Comparison of ENCODE assay signal across 1 cellular context in the genomic region with DNA sequence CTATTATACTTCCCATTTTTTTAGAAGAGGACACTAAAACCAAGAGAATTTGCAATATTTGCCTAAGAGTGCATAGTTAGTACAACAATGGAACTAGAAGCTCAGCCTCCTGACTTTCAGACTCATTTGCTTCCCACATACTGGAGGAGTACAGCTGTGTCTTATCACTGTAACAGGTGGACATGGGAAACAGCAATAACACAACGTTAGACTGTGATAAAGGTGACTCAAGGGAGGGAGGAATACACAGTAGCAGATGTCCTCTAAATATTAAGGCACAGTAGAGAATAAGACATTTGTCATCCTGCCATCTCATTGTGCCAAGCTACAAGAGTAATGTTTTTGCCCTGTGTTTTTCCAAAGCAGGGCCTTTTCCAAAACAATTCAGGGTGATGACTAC.
A peak's percentile ranks its signal among the peaks of the same experiment; 100 is the strongest.
TF ChIP-seq lines count a peak whose summit lies in the region.

No MANE protein-coding gene starts in this region.

TF ChIP-seq in K562, 482 proteins besides CTCF, POLR2A, EP300 and RAD21 (continued from another document and continues in another):
- TF ChIP-seq, protein P1, sequence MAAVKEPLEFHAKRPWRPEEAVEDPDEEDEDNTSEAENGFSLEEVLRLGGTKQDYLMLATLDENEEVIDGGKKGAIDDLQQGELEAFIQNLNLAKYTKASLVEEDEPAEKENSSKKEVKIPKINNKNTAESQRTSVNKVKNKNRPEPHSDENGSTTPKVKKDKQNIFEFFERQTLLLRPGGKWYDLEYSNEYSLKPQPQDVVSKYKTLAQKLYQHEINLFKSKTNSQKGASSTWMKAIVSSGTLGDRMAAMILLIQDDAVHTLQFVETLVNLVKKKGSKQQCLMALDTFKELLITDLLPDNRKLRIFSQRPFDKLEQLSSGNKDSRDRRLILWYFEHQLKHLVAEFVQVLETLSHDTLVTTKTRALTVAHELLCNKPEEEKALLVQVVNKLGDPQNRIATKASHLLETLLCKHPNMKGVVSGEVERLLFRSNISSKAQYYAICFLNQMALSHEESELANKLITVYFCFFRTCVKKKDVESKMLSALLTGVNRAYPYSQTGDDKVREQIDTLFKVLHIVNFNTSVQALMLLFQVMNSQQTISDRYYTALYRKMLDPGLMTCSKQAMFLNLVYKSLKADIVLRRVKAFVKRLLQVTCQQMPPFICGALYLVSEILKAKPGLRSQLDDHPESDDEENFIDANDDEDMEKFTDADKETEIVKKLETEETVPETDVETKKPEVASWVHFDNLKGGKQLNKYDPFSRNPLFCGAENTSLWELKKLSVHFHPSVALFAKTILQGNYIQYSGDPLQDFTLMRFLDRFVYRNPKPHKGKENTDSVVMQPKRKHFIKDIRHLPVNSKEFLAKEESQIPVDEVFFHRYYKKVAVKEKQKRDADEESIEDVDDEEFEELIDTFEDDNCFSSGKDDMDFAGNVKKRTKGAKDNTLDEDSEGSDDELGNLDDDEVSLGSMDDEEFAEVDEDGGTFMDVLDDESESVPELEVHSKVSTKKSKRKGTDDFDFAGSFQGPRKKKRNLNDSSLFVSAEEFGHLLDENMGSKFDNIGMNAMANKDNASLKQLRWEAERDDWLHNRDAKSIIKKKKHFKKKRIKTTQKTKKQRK (IDR thresholded peaks at IDR 0.05; ENCODE audit: borderline replicate concordance, low read depth, low read length) = no peak
- TF ChIP-seq HCFC1 (IDR thresholded peaks at IDR 0.05; ENCODE audit: low read depth, low read length) = no peak
- no peak for TF ChIP-seq NBN (IDR thresholded peaks at IDR 0.05; ENCODE audit: low read depth)
- no peak for TF ChIP-seq HMGN3 (IDR thresholded peaks at IDR 0.05; ENCODE audit: borderline replicate concordance, extremely low read depth, insufficient read length, low read depth, low read length)
- no peak for TF ChIP-seq BMI1 (IDR thresholded peaks at IDR 0.05; ENCODE audit: low read length)
- peak; percentile 97 for TF ChIP-seq MEIS2 (IDR thresholded peaks at IDR 0.05; ENCODE audit: partially characterized antibody)
- no peak for TF ChIP-seq NR2C1 (IDR thresholded peaks at IDR 0.05)
- peak; percentile 55 for TF ChIP-seq NR2C1 (tag; IDR thresholded peaks at IDR 0.05)
- no peak for TF ChIP-seq POLR2H (tag; IDR thresholded peaks at IDR 0.05; ENCODE audit: low read depth)
- TF ChIP-seq POU5F1 (IDR thresholded peaks at IDR 0.05; ENCODE audit: borderline replicate concordance, low read depth, low read length, partially characterized antibody) = no peak
- no peak for TF ChIP-seq FOS (IDR thresholded peaks at IDR 0.05; ENCODE audit: extremely low read depth, insufficient read length)
- no peak for TF ChIP-seq ASH1L (IDR thresholded peaks at IDR 0.05; ENCODE audit: borderline replicate concordance, low read depth, partially characterized antibody)
- TF ChIP-seq E2F3 (CRISPR knock-in tag; IDR thresholded peaks at IDR 0.05) = no peak
- TF ChIP-seq ZNF408 (CRISPR knock-in tag; IDR thresholded peaks at IDR 0.05; ENCODE audit: low read depth) = no peak
- TF ChIP-seq HDGF (IDR thresholded peaks at IDR 0.05) = no peak
- no peak for TF ChIP-seq BRF1 (IDR thresholded peaks at IDR 0.05; ENCODE audit: borderline replicate concordance, extremely low read depth, insufficient read length)
- TF ChIP-seq MEF2A (IDR thresholded peaks at IDR 0.05; ENCODE audit: control insufficient read depth, low read depth, low read length) = no peak
- TF ChIP-seq RB1 (IDR thresholded peaks at IDR 0.05; ENCODE audit: low read depth) = peak; percentile 25; the same call in 1 of the 2 replicates
- TF ChIP-seq ZNF212 (CRISPR knock-in tag; IDR thresholded peaks at IDR 0.05) = no peak
- no peak for TF ChIP-seq IFI16 (CRISPR knock-in tag; IDR thresholded peaks at IDR 0.05)
- TF ChIP-seq, protein P2, sequence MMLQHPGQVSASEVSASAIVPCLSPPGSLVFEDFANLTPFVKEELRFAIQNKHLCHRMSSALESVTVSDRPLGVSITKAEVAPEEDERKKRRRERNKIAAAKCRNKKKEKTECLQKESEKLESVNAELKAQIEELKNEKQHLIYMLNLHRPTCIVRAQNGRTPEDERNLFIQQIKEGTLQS (IDR thresholded peaks at IDR 0.05) = peak; percentile 58
- TF ChIP-seq, protein P2 (CRISPR knock-in tag; conservative IDR thresholded peaks at IDR 0.05) = no peak; the same call in 1 of the 2 replicates
- no peak for TF ChIP-seq U2AF2 (optimal IDR thresholded peaks at IDR 0.05; ENCODE audit: low read depth, low read length)
- TF ChIP-seq NRF1 (conservative IDR thresholded peaks at IDR 0.05 in 1 of 2, IDR thresholded peaks at IDR 0.05 in 1 of 2) = no peak
- no peak for TF ChIP-seq HINFP (tag; conservative IDR thresholded peaks at IDR 0.05; ENCODE audit: low read depth)
- no peak for TF ChIP-seq RFX7 (CRISPR knock-in tag; IDR thresholded peaks at IDR 0.05)
- TF ChIP-seq ZNF778 (CRISPR knock-in tag; IDR thresholded peaks at IDR 0.05) = no peak
- no peak for TF ChIP-seq TAF15 (IDR thresholded peaks at IDR 0.05; ENCODE audit: low read depth, low read length)
- no peak for TF ChIP-seq RBM14 (IDR thresholded peaks at IDR 0.05; ENCODE audit: borderline replicate concordance, insufficient read depth, low read depth, low read length)
- peak; percentile 60 for TF ChIP-seq CXXC5 (CRISPR knock-in tag; IDR thresholded peaks at IDR 0.05)
- TF ChIP-seq SIN3B (IDR thresholded peaks at IDR 0.05; ENCODE audit: low read depth) = no peak
- TF ChIP-seq POLR3A (IDR thresholded peaks at IDR 0.05; ENCODE audit: borderline replicate concordance, extremely low read depth, insufficient read depth, insufficient read length) = no peak
- TF ChIP-seq SOX6 (IDR thresholded peaks at IDR 0.05) = peak; percentile 91
- no peak for TF ChIP-seq MED1 (CRISPR knock-in tag; IDR thresholded peaks at IDR 0.05; ENCODE audit: borderline replicate concordance)
- no peak for TF ChIP-seq MCM3 (IDR thresholded peaks at IDR 0.05)
- TF ChIP-seq, protein P3, sequence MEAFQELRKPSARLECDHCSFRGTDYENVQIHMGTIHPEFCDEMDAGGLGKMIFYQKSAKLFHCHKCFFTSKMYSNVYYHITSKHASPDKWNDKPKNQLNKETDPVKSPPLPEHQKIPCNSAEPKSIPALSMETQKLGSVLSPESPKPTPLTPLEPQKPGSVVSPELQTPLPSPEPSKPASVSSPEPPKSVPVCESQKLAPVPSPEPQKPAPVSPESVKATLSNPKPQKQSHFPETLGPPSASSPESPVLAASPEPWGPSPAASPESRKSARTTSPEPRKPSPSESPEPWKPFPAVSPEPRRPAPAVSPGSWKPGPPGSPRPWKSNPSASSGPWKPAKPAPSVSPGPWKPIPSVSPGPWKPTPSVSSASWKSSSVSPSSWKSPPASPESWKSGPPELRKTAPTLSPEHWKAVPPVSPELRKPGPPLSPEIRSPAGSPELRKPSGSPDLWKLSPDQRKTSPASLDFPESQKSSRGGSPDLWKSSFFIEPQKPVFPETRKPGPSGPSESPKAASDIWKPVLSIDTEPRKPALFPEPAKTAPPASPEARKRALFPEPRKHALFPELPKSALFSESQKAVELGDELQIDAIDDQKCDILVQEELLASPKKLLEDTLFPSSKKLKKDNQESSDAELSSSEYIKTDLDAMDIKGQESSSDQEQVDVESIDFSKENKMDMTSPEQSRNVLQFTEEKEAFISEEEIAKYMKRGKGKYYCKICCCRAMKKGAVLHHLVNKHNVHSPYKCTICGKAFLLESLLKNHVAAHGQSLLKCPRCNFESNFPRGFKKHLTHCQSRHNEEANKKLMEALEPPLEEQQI (IDR thresholded peaks at IDR 0.05) = 0 out of 2 replicates have a peak, but pooled peaks have one; percentile 64
- no peak for TF ChIP-seq MTA3 (IDR thresholded peaks at IDR 0.05; ENCODE audit: borderline replicate concordance)
- TF ChIP-seq BCOR (IDR thresholded peaks at IDR 0.05) = peak; percentile 69; the same call in 1 of the 2 replicates
- TF ChIP-seq, protein P4, sequence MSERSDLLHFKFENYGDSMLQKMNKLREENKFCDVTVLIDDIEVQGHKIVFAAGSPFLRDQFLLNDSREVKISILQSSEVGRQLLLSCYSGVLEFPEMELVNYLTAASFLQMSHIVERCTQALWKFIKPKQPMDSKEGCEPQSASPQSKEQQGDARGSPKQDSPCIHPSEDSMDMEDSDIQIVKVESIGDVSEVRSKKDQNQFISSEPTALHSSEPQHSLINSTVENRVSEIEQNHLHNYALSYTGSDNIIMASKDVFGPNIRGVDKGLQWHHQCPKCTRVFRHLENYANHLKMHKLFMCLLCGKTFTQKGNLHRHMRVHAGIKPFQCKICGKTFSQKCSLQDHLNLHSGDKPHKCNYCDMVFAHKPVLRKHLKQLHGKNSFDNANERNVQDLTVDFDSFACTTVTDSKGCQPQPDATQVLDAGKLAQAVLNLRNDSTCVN (CRISPR knock-in tag; IDR thresholded peaks at IDR 0.05) = no peak
- no peak for TF ChIP-seq HNRNPLL (IDR thresholded peaks at IDR 0.05; ENCODE audit: low read depth, low read length, poor library complexity, severe bottlenecking)
- TF ChIP-seq JUND (IDR thresholded peaks at IDR 0.05; ENCODE audit: borderline replicate concordance, low read depth, low read length) = peak; percentile 86
- TF ChIP-seq JUND (tag; IDR thresholded peaks at IDR 0.05; ENCODE audit: borderline replicate concordance, low read depth, low read length) = peak; percentile 72; the same call in 2 of the 3 replicates
- TF ChIP-seq RNF2 (IDR thresholded peaks at IDR 0.05) = peak; percentile 79; the same call in 1 of the 2 replicates
- TF ChIP-seq LEF1 (IDR thresholded peaks at IDR 0.05) = peak; percentile 67
- TF ChIP-seq DACH1 (IDR thresholded peaks at IDR 0.05; ENCODE audit: partially characterized antibody) = peak; percentile 88
- no peak for TF ChIP-seq BCL6 (CRISPR knock-in tag; IDR thresholded peaks at IDR 0.05)
- peak; percentile 24; the same call in 1 of the 2 replicates for TF ChIP-seq NCOA1 (IDR thresholded peaks at IDR 0.05; ENCODE audit: low read depth)
- TF ChIP-seq XRCC3 (IDR thresholded peaks at IDR 0.05) = no peak
- TF ChIP-seq, protein P5, sequence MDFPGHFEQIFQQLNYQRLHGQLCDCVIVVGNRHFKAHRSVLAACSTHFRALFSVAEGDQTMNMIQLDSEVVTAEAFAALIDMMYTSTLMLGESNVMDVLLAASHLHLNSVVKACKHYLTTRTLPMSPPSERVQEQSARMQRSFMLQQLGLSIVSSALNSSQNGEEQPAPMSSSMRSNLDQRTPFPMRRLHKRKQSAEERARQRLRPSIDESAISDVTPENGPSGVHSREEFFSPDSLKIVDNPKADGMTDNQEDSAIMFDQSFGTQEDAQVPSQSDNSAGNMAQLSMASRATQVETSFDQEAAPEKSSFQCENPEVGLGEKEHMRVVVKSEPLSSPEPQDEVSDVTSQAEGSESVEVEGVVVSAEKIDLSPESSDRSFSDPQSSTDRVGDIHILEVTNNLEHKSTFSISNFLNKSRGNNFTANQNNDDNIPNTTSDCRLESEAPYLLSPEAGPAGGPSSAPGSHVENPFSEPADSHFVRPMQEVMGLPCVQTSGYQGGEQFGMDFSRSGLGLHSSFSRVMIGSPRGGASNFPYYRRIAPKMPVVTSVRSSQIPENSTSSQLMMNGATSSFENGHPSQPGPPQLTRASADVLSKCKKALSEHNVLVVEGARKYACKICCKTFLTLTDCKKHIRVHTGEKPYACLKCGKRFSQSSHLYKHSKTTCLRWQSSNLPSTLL (IDR thresholded peaks at IDR 0.05) = no peak
- TF ChIP-seq, protein P6, sequence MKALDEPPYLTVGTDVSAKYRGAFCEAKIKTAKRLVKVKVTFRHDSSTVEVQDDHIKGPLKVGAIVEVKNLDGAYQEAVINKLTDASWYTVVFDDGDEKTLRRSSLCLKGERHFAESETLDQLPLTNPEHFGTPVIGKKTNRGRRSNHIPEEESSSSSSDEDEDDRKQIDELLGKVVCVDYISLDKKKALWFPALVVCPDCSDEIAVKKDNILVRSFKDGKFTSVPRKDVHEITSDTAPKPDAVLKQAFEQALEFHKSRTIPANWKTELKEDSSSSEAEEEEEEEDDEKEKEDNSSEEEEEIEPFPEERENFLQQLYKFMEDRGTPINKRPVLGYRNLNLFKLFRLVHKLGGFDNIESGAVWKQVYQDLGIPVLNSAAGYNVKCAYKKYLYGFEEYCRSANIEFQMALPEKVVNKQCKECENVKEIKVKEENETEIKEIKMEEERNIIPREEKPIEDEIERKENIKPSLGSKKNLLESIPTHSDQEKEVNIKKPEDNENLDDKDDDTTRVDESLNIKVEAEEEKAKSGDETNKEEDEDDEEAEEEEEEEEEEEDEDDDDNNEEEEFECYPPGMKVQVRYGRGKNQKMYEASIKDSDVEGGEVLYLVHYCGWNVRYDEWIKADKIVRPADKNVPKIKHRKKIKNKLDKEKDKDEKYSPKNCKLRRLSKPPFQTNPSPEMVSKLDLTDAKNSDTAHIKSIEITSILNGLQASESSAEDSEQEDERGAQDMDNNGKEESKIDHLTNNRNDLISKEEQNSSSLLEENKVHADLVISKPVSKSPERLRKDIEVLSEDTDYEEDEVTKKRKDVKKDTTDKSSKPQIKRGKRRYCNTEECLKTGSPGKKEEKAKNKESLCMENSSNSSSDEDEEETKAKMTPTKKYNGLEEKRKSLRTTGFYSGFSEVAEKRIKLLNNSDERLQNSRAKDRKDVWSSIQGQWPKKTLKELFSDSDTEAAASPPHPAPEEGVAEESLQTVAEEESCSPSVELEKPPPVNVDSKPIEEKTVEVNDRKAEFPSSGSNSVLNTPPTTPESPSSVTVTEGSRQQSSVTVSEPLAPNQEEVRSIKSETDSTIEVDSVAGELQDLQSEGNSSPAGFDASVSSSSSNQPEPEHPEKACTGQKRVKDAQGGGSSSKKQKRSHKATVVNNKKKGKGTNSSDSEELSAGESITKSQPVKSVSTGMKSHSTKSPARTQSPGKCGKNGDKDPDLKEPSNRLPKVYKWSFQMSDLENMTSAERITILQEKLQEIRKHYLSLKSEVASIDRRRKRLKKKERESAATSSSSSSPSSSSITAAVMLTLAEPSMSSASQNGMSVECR (CRISPR knock-in tag; IDR thresholded peaks at IDR 0.05) = no peak
- TF ChIP-seq, protein P7, sequence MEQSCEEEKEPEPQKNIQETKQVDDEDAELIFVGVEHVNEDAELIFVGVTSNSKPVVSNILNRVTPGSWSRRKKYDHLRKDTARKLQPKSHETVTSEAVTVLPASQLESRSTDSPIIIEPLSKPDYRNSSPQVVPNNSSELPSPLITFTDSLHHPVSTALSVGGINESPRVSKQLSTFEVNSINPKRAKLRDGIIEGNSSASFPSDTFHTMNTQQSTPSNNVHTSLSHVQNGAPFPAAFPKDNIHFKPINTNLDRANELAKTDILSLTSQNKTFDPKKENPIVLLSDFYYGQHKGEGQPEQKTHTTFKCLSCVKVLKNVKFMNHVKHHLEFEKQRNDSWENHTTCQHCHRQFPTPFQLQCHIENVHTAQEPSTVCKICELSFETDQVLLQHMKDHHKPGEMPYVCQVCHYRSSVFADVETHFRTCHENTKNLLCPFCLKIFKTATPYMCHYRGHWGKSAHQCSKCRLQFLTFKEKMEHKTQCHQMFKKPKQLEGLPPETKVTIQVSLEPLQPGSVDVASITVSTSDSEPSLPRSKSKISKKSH (CRISPR knock-in tag; IDR thresholded peaks at IDR 0.05) = no peak
- TF ChIP-seq FOXJ3 (CRISPR knock-in tag; IDR thresholded peaks at IDR 0.05) = no peak
